12 cellular contexts compared by ENCODE assay signal in genomic region chr11:19953342-19953741, GRCh38.
DNase-seq lines count a peak whose midpoint lies in the region; ATAC-seq and TF ChIP-seq lines count a peak whose summit lies in the region.
"Had no signal": no experiment of that assay in that cellular context is flagged by ENCODE, and none has a peak within 500 bp of the region (broad histone marks: within the 10 kb centered on the region; RNA-seq: fewer than 3 reads in every experiment).

No MANE protein-coding gene starts in this region.

- H3K79me2 ChIP-seq in smooth muscle cell (ENCODE audit: low read depth) = no peaks in the 10 kb centered on the region

- H3K36me3 ChIP-seq in ascending aorta (peaks cover 24 to 39% of the 10 kb centered on the region in 2 donors), smooth muscle cell (ENCODE audit: low read depth) (no peaks in the 10 kb centered on the region)
- H3K36me3 ChIP-seq: ovary had no signal

- intact Hi-C loops in ascending aorta (cut with DNase I) = loop anchor here (5.0 kb wide), 1 partner anchor 159 kb away; no protein-coding TSS in a partner anchor

- no peaks in the 10 kb centered on the region for H3K9me3 ChIP-seq in ascending aorta
- H3K9me3 ChIP-seq in smooth muscle cell (replicated peaks; ENCODE audit: low read depth) = no peaks in the 10 kb centered on the region
- H3K9me3 ChIP-seq: ovary had no signal

- H3K27ac ChIP-seq in ascending aorta (peak overlapping the region; percentile 36 to 67), smooth muscle cell (ENCODE audit: low read depth) (peak overlapping the region; percentile 77)
- H3K27ac ChIP-seq: 22Rv1, ovary had no signal

- peak overlapping the region; percentile 22 for H3K4me2 ChIP-seq in smooth muscle cell

- peak overlapping the region; percentile 25 for H3K9ac ChIP-seq in smooth muscle cell (ENCODE audit: low read depth)

- H3K4me3 ChIP-seq in ascending aorta (peak overlapping the region in 1 of 2 donors; percentile 7), smooth muscle cell (no peak overlapping the region)
- H3K4me3 ChIP-seq: ovary had no signal

- no peak overlapping the region for H2AFZ ChIP-seq in smooth muscle cell (ENCODE audit: low read depth)

- WGBS in smooth muscle cell (ENCODE audit: low lambda C conversion rate) = 14% methylated on average over 4 of the region's 4 CpGs

- ATAC-seq in HG03280 (IDR thresholded peaks at IDR 0.05; ENCODE audit: unreplicated experiment) = no peak
- ATAC-seq in GM18502 (IDR thresholded peaks at IDR 0.05; ENCODE audit: poor library complexity, unreplicated experiment) = no peak
- ATAC-seq: activated naive CD8-positive, alpha-beta T cell treated with anti-CD3 and anti-CD28 coated beads, Interleukin-2, amount 50 U/mL, for 24 hours had no signal

- TF ChIP-seq CTCF in ascending aorta (IDR thresholded peaks at IDR 0.05) (no peak), smooth muscle cell (IDR thresholded peaks at IDR 0.05; ENCODE audit: borderline replicate concordance, insufficient read depth, poor library complexity, severe bottlenecking) (no peak)

- H3F3A ChIP-seq in smooth muscle cell (ENCODE audit: low read depth) = peaks cover 28% of the 10 kb centered on the region

- no peaks in the 10 kb centered on the region for H4K20me1 ChIP-seq in smooth muscle cell (ENCODE audit: low read depth)

- no peaks in the 10 kb centered on the region for H3K27me3 ChIP-seq in ascending aorta
- H3K27me3 ChIP-seq in smooth muscle cell (ENCODE audit: low read depth) = no peaks in the 10 kb centered on the region
- H3K27me3 ChIP-seq: ovary had no signal

- DNase-seq in DMS 273 (lab: John Stamatoyannopoulos, UW; ENCODE audit: unreplicated experiment) (peak; percentile 68), DMS 273 treated with DMSO at 0.1 percent for 48 hours (lab: John Stamatoyannopoulos, UW) (no peak), ascending aorta (ENCODE audit: low spot score in 2 of 2) (no peak), hepatic stellate cell (ENCODE audit: low spot score) (peak; percentile 56), smooth muscle cell (lab: John Stamatoyannopoulos, UW; ENCODE audit: unreplicated experiment) (no peak), SIG-M5 treated with dmso at 0.1 percent for 504 hours (lab: John Stamatoyannopoulos, UW; ENCODE audit: unreplicated experiment) (no peak)
- DNase-seq: activated CD4-positive, CD25-positive, alpha-beta regulatory T cell treated with anti-CD3 and anti-CD28 coated beads, Interleukin-2, amount 50 U/mL, for 72 hours; activated naive CD8-positive, alpha-beta T cell treated with anti-CD3 and anti-CD28 coated beads, Interleukin-2, amount 50 U/mL, for 24 hours; ovary had no signal

- H3K4me1 ChIP-seq in ascending aorta (peaks cover 17 to 50% of the 10 kb centered on the region in 2 donors), smooth muscle cell (ENCODE audit: low read depth) (peaks cover 36% of the 10 kb centered on the region)

Comparison
In these comparisons a context has a peak if more than half of its experiments do, and no peak if none do; other contexts are left out.
1. DNase-seq: peak in DMS 273 (single experiment) and hepatic stellate cell (single experiment); none in DMS 273 treated with DMSO at 0.1 percent for 48 hours (single experiment), ascending aorta (0 of 2), smooth muscle cell (single experiment) and SIG-M5 treated with dmso at 0.1 percent for 504 hours (single experiment).